In the genomic region with DNA sequence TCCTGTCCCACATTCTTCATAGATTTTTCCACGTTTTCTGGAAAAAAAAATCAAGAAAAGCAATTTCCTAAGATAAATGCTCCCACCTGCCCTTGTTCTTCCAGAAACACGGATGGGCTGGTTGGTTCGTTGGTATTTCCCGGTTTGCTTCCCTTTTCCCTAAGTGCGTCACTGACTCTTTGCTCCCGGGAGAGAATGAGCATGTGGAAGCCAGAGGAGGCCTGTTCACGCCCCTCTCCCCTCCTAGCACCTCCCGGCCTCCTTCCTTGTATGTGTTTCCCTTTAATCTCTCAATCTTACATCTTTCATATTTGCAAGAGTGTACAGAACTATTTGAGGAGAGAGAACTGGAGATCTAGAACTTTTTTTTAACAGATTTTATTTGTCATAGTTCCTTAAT, we compare ENCODE assay signal across 18 cellular contexts.
A peak's percentile ranks its signal among the peaks of the same experiment; 100 is the strongest.
DNase-seq lines count a peak whose midpoint lies in the region; ATAC-seq, FAIRE-seq and TF ChIP-seq lines count a peak whose summit lies in the region.
"Had no signal": no experiment of that assay in that cellular context is flagged by ENCODE, and none has a peak within 500 bp of the region (broad histone marks: within the 10 kb centered on the region; RNA-seq: fewer than 3 reads in every experiment).

No MANE protein-coding gene starts in this region.

- H3K79me1 ChIP-seq in IMR-90 (ENCODE audit: low read depth in 1 of 2, low read length in 2 of 2), result no peaks in the 10 kb centered on the region

- ATAC-seq in Right ventricle myocardium inferior (no peak), IMR-90 (ENCODE audit: low read depth) (no peak)

- H2BK5ac ChIP-seq in IMR-90 (ENCODE audit: low read depth, low read length, poor library complexity, severe bottlenecking), result no peak overlapping the region

- no peaks in the 10 kb centered on the region for H3K36me3 ChIP-seq in IMR-90 (ENCODE audit: control insufficient read depth, insufficient read depth, low read length)
- no peaks in the 10 kb centered on the region for H3K36me3 ChIP-seq in ascending aorta
- H3K36me3 ChIP-seq in Karpas-422 (ENCODE audit: insufficient read depth, low read length), result no peaks in the 10 kb centered on the region
- H3K36me3 ChIP-seq: BLaER1, HAP-1 had no signal

- H3K23ac ChIP-seq in IMR-90 (ENCODE audit: low read depth, low read length), result no peak overlapping the region

- no peak overlapping the region for H4K5ac ChIP-seq in IMR-90 (ENCODE audit: low read depth, low read length)

- H2BK20ac ChIP-seq in IMR-90 (ENCODE audit: low read depth, low read length), result peak overlapping the region; percentile 20; the same call in 1 of the 2 replicates

- H3K9me1 ChIP-seq in IMR-90 (ENCODE audit: insufficient read depth, low read length), result no peaks in the 10 kb centered on the region

- no peaks in the 10 kb centered on the region for H3K9me2 ChIP-seq in Karpas-422 (replicated peaks; ENCODE audit: insufficient read depth, low read length)

- no TSS peak for BruUV-seq in IMR-90 (replicated peaks; lab: Mats Ljungman, UMichigan)

- POLR2A ChIA-PET in IMR-90 (lab: Charles Lee; ENCODE audit: unreplicated experiment), result no interaction called here

- no peak overlapping the region for H4K91ac ChIP-seq in IMR-90 (ENCODE audit: insufficient read depth, low read depth, low read length)

- no peaks in the 10 kb centered on the region for H3K79me2 ChIP-seq in Karpas-422 (ENCODE audit: low read length)

- H3K4me1 ChIP-seq in IMR-90 (ENCODE audit: control insufficient read depth, insufficient read depth, low read length) (peaks cover 8% of the 10 kb centered on the region), ascending aorta (no peaks in the 10 kb centered on the region), Karpas-422 (ENCODE audit: low read length) (no peaks in the 10 kb centered on the region)
- H3K4me1 ChIP-seq: BLaER1, HAP-1 had no signal

- no CpG with 5 or more reads among the region's 8 CpGs for WGBS in IMR-90 (ENCODE audit: extremely low coverage in 2 of 2, insufficient read length in 1 of 2), 2 experiments

- H3K36me3 Mint-ChIP-seq in glutamatergic neuron (ENCODE audit: unreplicated experiment), result no peaks in the 10 kb centered on the region
- H3K36me3 Mint-ChIP-seq: CD14-positive monocyte; CD4-positive, alpha-beta memory T cell had no signal

- FAIRE-seq in HTR-8/SVneo (lab: Jason Lieb, UNC), result no peak
- FAIRE-seq: GM12892, GM18507, H1 had no signal

- no peak overlapping the region for H2AK5ac ChIP-seq in IMR-90 (ENCODE audit: low read depth, low read length)

- H3K27ac Mint-ChIP-seq in glutamatergic neuron (ENCODE audit: unreplicated experiment), result peak overlapping the region; percentile 78
- H3K27ac Mint-ChIP-seq: CD14-positive monocyte; CD4-positive, alpha-beta memory T cell had no signal

- CTCF ChIA-PET in IMR-90 (lab: Yijun Ruan, JAX), result interaction anchor here (0.8 to 2.5 kb wide), 2 partner anchors 117 to 440 kb away, joined by 3 to 15 read pairs; no protein-coding TSS in a partner anchor

- peak overlapping the region in 1 of 2 experiments; percentile 4; a peak in 1 of 4 replicates for H4K8ac ChIP-seq in IMR-90 (ENCODE audit: low read depth in 2 of 2, low read length in 2 of 2)

- H3K9me3 ChIP-seq in IMR-90 (ENCODE audit: control insufficient read depth, insufficient read depth, low read length), result no peaks in the 10 kb centered on the region
- H3K9me3 ChIP-seq in ascending aorta, result no peaks in the 10 kb centered on the region
- H3K9me3 ChIP-seq in Karpas-422 (ENCODE audit: low read length), result no peaks in the 10 kb centered on the region
- H3K9me3 ChIP-seq: BLaER1, HAP-1 had no signal

- no peak overlapping the region for H3K4me3 ChIP-seq in IMR-90 (ENCODE audit: insufficient read depth, low read depth, low read length)
- H3K4me3 ChIP-seq in ascending aorta, result no peak overlapping the region
- no peak overlapping the region for H3K4me3 ChIP-seq in Karpas-422 (ENCODE audit: low read length)
- H3K4me3 ChIP-seq: BLaER1, HAP-1 had no signal

- in situ Hi-C loops in IMR-90 (cut with MboI; ENCODE audit: low sequenced_read_pairs), result no loop called here

- H3K4me2 ChIP-seq in IMR-90 (ENCODE audit: low read depth, low read length) (no peak overlapping the region), Karpas-422 (ENCODE audit: low read depth, low read length, poor library complexity, severe bottlenecking) (no peak overlapping the region)
- H3K4me2 ChIP-seq: BLaER1 had no signal

- H3K27me3 ChIP-seq in IMR-90 (ENCODE audit: control insufficient read depth, insufficient read depth, low read length), result no peaks in the 10 kb centered on the region
- H3K27me3 ChIP-seq in ascending aorta, result no peaks in the 10 kb centered on the region
- no peaks in the 10 kb centered on the region for H3K27me3 ChIP-seq in Karpas-422 (ENCODE audit: low read length)
- H3K27me3 ChIP-seq: BLaER1 had no signal

- H2AK9ac ChIP-seq in IMR-90 (replicated peaks; ENCODE audit: low read depth, low read length, poor library complexity), result no peak overlapping the region

- no peak for TF ChIP-seq POLR2A in IMR-90 (IDR thresholded peaks at IDR 0.05; ENCODE audit: low read depth, low read length)

- intact Hi-C loops in Right ventricle myocardium inferior (cut with DNase I), result no loop called here
- intact Hi-C loops in cardiac septum (cut with DNase I), result no loop called here
- intact Hi-C loops in IMR-90 (cut with micrococcal nuclease), result no loop called here
- intact Hi-C loops in ascending aorta (cut with DNase I), result no loop called here

- H3K18ac ChIP-seq in IMR-90 (ENCODE audit: low read depth, low read length), result no peak overlapping the region; the same call in 1 of the 2 replicates

- no peak overlapping the region for H3K14ac ChIP-seq in IMR-90 (replicated peaks; ENCODE audit: low read depth, low read length)

- H3K27ac ChIP-seq in IMR-90 (ENCODE audit: insufficient read depth, low read length) (no peak overlapping the region), ascending aorta (no peak overlapping the region), Karpas-422 (ENCODE audit: low read length) (no peak overlapping the region)
- H3K27ac ChIP-seq: BLaER1 had no signal

- peaks cover 29% of the 10 kb centered on the region for H3K4me1 Mint-ChIP-seq in glutamatergic neuron (ENCODE audit: low read depth, unreplicated experiment)
- H3K4me1 Mint-ChIP-seq: CD14-positive monocyte; CD4-positive, alpha-beta memory T cell had no signal

- TF ChIP-seq RAD21 in IMR-90 (IDR thresholded peaks at IDR 0.05; ENCODE audit: low read length), result no peak

- H3K27me3 Mint-ChIP-seq in glutamatergic neuron (ENCODE audit: unreplicated experiment), result no peaks in the 10 kb centered on the region
- H3K27me3 Mint-ChIP-seq: CD4-positive, alpha-beta memory T cell had no signal

- no peak overlapping the region for H3K56ac ChIP-seq in IMR-90 (ENCODE audit: extremely low read depth, insufficient read depth, low read length)

- H3K4me3 Mint-ChIP-seq in glutamatergic neuron (ENCODE audit: unreplicated experiment), result no peak overlapping the region
- H3K4me3 Mint-ChIP-seq: CD14-positive monocyte; CD4-positive, alpha-beta memory T cell had no signal

- no peaks in the 10 kb centered on the region for H4K20me1 ChIP-seq in IMR-90 (ENCODE audit: insufficient read depth, low read length)
- H4K20me1 ChIP-seq in Karpas-422 (ENCODE audit: insufficient read depth, low read depth, low read length), result no peaks in the 10 kb centered on the region
- H4K20me1 ChIP-seq: BLaER1 had no signal

- H2BK15ac ChIP-seq in IMR-90 (ENCODE audit: low read depth, low read length), result no peak overlapping the region; the same call in 2 of the 3 replicates

- peak overlapping the region; percentile 10; the same call in 1 of the 2 replicates for H3K4ac ChIP-seq in IMR-90 (ENCODE audit: low read depth, low read length)

- H3K9ac ChIP-seq in IMR-90 (ENCODE audit: low read depth, low read length), result no peak overlapping the region
- H3K9ac ChIP-seq in Karpas-422 (ENCODE audit: low read length), result no peak overlapping the region
- H3K9ac ChIP-seq: BLaER1 had no signal

- no peak for TF ChIP-seq CTCF in IMR-90 (conservative IDR thresholded peaks at IDR 0.05; ENCODE audit: low read depth, low read length)
- no peak for TF ChIP-seq CTCF in glutamatergic neuron (IDR thresholded peaks at IDR 0.05; ENCODE audit: partially characterized antibody, unreplicated experiment)
- no peak for TF ChIP-seq CTCF in ascending aorta (IDR thresholded peaks at IDR 0.05)

- DNase-seq in Right ventricle myocardium inferior (ENCODE audit: missing footprints), result peak; percentile 31
- DNase-seq in cardiac septum (ENCODE audit: low spot score), result no peak
- no peak for DNase-seq in IMR-90
- DNase-seq in glutamatergic neuron, result no peak
- DNase-seq in ascending aorta (ENCODE audit: low spot score in 2 of 2), result no peak
- DNase-seq in HTR-8/SVneo (ENCODE audit: insufficient read length, low spot score), result no peak
- no peak for DNase-seq in Karpas-422
- DNase-seq: 8988T; CD4-positive, alpha-beta memory T cell; DMS153; DMS79; GDM1 had no signal

- H3K9me3 Mint-ChIP-seq in glutamatergic neuron (ENCODE audit: unreplicated experiment), result peaks cover 2% of the 10 kb centered on the region

- no peak overlapping the region for H2AFZ ChIP-seq in IMR-90 (replicated peaks; ENCODE audit: low read length, poor library complexity)
- H2AFZ ChIP-seq in Karpas-422 (ENCODE audit: low read length), result no peak overlapping the region

- dilution Hi-C loops in IMR-90 (cut with HindIII; ENCODE audit: low sequenced_read_pairs, unreplicated experiment), result no loop called here

- peak overlapping the region; percentile 34; the same call in 1 of the 2 replicates for H2BK120ac ChIP-seq in IMR-90 (ENCODE audit: low read depth, low read length)

TF ChIP-seq in IMR-90, 13 proteins besides CTCF, POLR2A, EP300 and RAD21:
- TF ChIP-seq RCOR1 (IDR thresholded peaks at IDR 0.05; ENCODE audit: insufficient replicate concordance, low read length), result no peak
- TF ChIP-seq RFX5 (IDR thresholded peaks at IDR 0.05; ENCODE audit: low read depth, low read length), result no peak
- no peak for TF ChIP-seq MAZ (IDR thresholded peaks at IDR 0.05; ENCODE audit: borderline replicate concordance, low read depth, low read length)
- TF ChIP-seq, protein P1, sequence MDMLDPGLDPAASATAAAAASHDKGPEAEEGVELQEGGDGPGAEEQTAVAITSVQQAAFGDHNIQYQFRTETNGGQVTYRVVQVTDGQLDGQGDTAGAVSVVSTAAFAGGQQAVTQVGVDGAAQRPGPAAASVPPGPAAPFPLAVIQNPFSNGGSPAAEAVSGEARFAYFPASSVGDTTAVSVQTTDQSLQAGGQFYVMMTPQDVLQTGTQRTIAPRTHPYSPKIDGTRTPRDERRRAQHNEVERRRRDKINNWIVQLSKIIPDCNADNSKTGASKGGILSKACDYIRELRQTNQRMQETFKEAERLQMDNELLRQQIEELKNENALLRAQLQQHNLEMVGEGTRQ (IDR thresholded peaks at IDR 0.05; ENCODE audit: low read depth, low read length), result no peak
TF ChIP-seq in IMR-90: peak in this region for 0.
